14 cellular contexts compared by ENCODE assay signal in the genomic region with DNA sequence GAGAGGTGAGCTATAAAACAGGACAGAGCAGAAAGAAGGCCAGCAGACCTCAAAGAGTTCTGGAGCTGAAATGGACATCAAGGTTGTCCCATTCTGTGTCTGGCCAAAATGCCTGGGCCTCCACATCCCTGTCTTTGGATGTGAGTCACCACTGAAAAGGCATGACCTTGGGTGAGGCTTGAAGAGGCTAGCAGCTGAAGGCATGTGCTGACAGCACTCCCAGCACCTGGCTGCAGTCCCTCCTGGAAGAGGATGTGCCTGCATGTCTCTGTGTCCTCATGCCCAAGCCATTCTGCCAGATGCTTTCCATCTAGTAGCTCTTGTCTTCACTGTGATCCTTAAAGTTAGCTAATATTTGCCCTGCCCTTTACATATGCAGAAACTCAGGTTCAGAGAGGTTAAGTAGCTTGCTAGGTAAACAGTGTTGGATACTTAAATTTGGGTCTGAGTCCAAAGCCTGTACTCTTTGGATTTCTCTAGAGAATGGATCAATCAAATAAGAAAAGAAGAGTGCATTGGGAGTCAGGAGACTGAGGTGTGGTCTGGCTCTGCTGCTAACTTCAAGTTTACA. TPM values are rescaled to one million over a fixed set of nuclear protein-coding genes. Genes with fewer than 3 reads are reported as not detected.
DNase-seq lines count a peak whose midpoint lies in the region; TF ChIP-seq lines count a peak whose summit lies in the region.
"Had no signal": no experiment of that assay in that cellular context is flagged by ENCODE, and none has a peak within 500 bp of the region (broad histone marks: within the 10 kb centered on the region; RNA-seq: fewer than 3 reads in every experiment).

No MANE protein-coding gene starts in this region.

- no peak for TF ChIP-seq CTCF in epithelial cell of esophagus (IDR thresholded peaks at IDR 0.05; ENCODE audit: insufficient read depth, low read depth, low read length, missing control alignments)

- no peak overlapping the region for H3K4me3 ChIP-seq in epithelial cell of esophagus (ENCODE audit: low read length)

- peak; percentile 51 for DNase-seq in DMS53 treated with DMSO at 0.1 percent for 48 hours (lab: John Stamatoyannopoulos, UW; ENCODE audit: unreplicated experiment)
- peak; percentile 28 for DNase-seq in LHCN-M2 (ENCODE audit: low read depth)
- peak; percentile 72 for DNase-seq in epithelial cell of esophagus (ENCODE audit: low read depth)
- peak; percentile 6 for DNase-seq in myocyte (ENCODE audit: low read depth)
- no peak for DNase-seq in cerebellar cortex (ENCODE audit: low spot score)
- DNase-seq in activated gamma-delta T cell treated with Interleukin-2 at 50 U/mL for 16 hours = no peak
- no peak for DNase-seq in putamen (ENCODE audit: low spot score)
- DNase-seq in DMS79 treated with DMSO at 0.1 percent for 48 hours (lab: John Stamatoyannopoulos, UW) = no peak
- DNase-seq: activated naive CD4-positive, alpha-beta T cell; aorta; effector memory CD8-positive, alpha-beta T cell; NCI-H1930; NCI-H510A treated with DMSO at 0.1 percent for 48 hours; SHP77 had no signal

RNA-seq across cellular contexts. Expression of a gene that starts 35.8 kb away (rescaled TPM):
- total RNA-seq in LHCN-M2 (2014; rRNA removed) (not detected in 2 replicates), myocyte (not detected in 2 replicates)
- 0.18 TPM for polyA plus RNA-seq in LHCN-M2 (2012)
- 0.23 TPM for polyA plus RNA-seq in myocyte (2012)

Comparison
In these comparisons a context has a peak if more than half of its experiments do, and no peak if none do; other contexts are left out.
1. DNase-seq: peak in DMS53 treated with DMSO at 0.1 percent for 48 hours (single experiment), LHCN-M2 (single experiment), epithelial cell of esophagus (single experiment) and myocyte (single experiment); none in cerebellar cortex (single experiment), activated gamma-delta T cell treated with Interleukin-2 at 50 U/mL for 16 hours (single experiment), putamen (single experiment) and DMS79 treated with DMSO at 0.1 percent for 48 hours (single experiment).